Comparison of ENCODE assay signal across 1 cellular context in the genomic region with DNA sequence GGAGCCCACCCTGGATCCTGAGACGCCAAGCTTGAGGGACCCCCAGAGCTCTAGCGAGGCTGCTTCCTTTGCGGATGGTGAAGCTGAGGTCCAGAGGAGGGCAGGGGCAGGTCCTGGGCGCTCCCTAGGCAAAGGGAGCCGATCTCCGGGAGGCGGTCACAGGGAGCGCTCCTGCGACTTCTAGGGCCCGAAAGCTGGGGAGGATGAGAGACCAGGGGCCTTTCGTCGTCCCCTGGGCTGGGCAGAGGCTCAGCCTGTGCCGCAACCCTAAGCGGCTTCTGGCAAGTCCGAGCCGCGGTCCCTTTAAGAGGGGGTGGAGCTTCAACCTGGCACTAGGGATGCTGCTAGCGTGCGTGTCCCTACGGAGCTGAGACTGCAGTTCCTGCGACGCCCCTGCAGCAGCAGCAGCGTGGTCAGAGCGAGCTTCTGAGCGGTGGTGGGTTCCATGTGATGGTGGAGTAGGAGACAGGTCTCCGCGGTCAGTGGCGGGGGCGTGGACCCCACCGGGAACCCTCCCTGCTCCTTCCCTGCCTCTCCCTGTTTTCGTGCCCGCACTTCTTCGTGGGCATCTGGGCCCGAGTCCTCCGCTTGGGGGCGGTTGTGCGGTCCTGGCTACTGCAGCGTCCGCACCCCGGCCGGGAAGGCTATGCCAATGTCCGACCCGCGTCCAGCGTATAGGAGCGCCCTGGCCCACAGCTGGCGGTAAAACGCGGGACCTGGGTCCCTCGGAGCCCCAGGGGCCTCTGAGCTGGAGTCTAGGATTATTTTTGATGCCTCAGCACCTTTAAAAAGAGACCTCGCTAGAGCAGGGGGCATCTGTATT.
TF ChIP-seq lines count a peak whose summit lies in the region.

No MANE protein-coding gene starts in this region.

TF ChIP-seq in HepG2, 621 proteins besides CTCF, POLR2A, EP300 and RAD21 (continued from another document and continues in another):
- TF ChIP-seq RNF2 (conservative IDR thresholded peaks at IDR 0.05; ENCODE audit: low read depth): no peak
- TF ChIP-seq, protein P1, sequence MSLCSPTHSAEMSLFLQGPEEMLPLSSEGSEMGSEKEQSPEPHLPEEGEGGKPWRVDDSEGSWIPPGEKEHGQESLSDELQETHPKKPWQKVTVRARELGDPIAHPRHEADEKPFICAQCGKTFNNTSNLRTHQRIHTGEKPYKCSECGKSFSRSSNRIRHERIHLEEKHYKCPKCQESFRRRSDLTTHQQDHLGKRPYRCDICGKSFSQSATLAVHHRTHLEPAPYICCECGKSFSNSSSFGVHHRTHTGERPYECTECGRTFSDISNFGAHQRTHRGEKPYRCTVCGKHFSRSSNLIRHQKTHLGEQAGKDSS (CRISPR knock-in tag; IDR thresholded peaks at IDR 0.05; ENCODE audit: borderline replicate concordance, low read depth): peak; percentile 67; the same call in 1 of the 2 replicates
- TF ChIP-seq, protein P2, sequence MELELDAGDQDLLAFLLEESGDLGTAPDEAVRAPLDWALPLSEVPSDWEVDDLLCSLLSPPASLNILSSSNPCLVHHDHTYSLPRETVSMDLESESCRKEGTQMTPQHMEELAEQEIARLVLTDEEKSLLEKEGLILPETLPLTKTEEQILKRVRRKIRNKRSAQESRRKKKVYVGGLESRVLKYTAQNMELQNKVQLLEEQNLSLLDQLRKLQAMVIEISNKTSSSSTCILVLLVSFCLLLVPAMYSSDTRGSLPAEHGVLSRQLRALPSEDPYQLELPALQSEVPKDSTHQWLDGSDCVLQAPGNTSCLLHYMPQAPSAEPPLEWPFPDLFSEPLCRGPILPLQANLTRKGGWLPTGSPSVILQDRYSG (CRISPR knock-in tag; IDR thresholded peaks at IDR 0.05): peak; percentile 76
- TF ChIP-seq SETDB1 (CRISPR knock-in tag; IDR thresholded peaks at IDR 0.05; ENCODE audit: borderline replicate concordance): 0 out of 2 replicates have a peak, but pooled peaks have one; percentile 5
- TF ChIP-seq LCORL (IDR thresholded peaks at IDR 0.05): no peak
- peak; percentile 16; the same call in 1 of the 2 replicates for TF ChIP-seq LCORL (CRISPR knock-in tag; IDR thresholded peaks at IDR 0.05)
- no peak for TF ChIP-seq PLRG1 (conservative IDR thresholded peaks at IDR 0.05)
- TF ChIP-seq RFX3 (CRISPR knock-in tag; IDR thresholded peaks at IDR 0.05): no peak
- peak; percentile 73; the same call in 1 of the 2 replicates for TF ChIP-seq TBX2 (CRISPR knock-in tag; IDR thresholded peaks at IDR 0.05; ENCODE audit: borderline replicate concordance)
- TF ChIP-seq, protein P3, sequence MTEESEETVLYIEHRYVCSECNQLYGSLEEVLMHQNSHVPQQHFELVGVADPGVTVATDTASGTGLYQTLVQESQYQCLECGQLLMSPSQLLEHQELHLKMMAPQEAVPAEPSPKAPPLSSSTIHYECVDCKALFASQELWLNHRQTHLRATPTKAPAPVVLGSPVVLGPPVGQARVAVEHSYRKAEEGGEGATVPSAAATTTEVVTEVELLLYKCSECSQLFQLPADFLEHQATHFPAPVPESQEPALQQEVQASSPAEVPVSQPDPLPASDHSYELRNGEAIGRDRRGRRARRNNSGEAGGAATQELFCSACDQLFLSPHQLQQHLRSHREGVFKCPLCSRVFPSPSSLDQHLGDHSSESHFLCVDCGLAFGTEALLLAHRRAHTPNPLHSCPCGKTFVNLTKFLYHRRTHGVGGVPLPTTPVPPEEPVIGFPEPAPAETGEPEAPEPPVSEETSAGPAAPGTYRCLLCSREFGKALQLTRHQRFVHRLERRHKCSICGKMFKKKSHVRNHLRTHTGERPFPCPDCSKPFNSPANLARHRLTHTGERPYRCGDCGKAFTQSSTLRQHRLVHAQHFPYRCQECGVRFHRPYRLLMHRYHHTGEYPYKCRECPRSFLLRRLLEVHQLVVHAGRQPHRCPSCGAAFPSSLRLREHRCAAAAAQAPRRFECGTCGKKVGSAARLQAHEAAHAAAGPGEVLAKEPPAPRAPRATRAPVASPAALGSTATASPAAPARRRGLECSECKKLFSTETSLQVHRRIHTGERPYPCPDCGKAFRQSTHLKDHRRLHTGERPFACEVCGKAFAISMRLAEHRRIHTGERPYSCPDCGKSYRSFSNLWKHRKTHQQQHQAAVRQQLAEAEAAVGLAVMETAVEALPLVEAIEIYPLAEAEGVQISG (CRISPR knock-in tag; IDR thresholded peaks at IDR 0.05): peak; percentile 88
- no peak for TF ChIP-seq ZEB1 (IDR thresholded peaks at IDR 0.05; ENCODE audit: insufficient replicate concordance, low read depth)
- TF ChIP-seq RBAK (CRISPR knock-in tag; IDR thresholded peaks at IDR 0.05): peak; percentile 64; the same call in 1 of the 2 replicates
- peak; percentile 60; the same call in 1 of the 2 replicates for TF ChIP-seq FOXO1 (CRISPR knock-in tag; IDR thresholded peaks at IDR 0.05)
- peak; percentile 88 for TF ChIP-seq ZNF619 (CRISPR knock-in tag; IDR thresholded peaks at IDR 0.05)
- TF ChIP-seq, protein P4, sequence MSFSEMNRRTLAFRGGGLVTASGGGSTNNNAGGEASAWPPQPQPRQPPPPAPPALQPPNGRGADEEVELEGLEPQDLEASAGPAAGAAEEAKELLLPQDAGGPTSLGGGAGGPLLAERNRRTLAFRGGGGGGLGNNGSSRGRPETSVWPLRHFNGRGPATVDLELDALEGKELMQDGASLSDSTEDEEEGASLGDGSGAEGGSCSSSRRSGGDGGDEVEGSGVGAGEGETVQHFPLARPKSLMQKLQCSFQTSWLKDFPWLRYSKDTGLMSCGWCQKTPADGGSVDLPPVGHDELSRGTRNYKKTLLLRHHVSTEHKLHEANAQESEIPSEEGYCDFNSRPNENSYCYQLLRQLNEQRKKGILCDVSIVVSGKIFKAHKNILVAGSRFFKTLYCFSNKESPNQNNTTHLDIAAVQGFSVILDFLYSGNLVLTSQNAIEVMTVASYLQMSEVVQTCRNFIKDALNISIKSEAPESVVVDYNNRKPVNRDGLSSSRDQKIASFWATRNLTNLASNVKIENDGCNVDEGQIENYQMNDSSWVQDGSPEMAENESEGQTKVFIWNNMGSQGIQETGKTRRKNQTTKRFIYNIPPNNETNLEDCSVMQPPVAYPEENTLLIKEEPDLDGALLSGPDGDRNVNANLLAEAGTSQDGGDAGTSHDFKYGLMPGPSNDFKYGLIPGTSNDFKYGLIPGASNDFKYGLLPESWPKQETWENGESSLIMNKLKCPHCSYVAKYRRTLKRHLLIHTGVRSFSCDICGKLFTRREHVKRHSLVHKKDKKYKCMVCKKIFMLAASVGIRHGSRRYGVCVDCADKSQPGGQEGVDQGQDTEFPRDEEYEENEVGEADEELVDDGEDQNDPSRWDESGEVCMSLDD (CRISPR knock-in tag; IDR thresholded peaks at IDR 0.05; ENCODE audit: borderline replicate concordance): peak; percentile 73; the same call in 1 of the 2 replicates
- TF ChIP-seq TEAD3 (CRISPR knock-in tag; optimal IDR thresholded peaks at IDR 0.05; ENCODE audit: borderline replicate concordance): peak; percentile 65
- peak; percentile 63 for TF ChIP-seq ZNF451 (CRISPR knock-in tag; IDR thresholded peaks at IDR 0.05)
- peak; percentile 83; the same call in 1 of the 2 replicates for TF ChIP-seq ZNF792 (CRISPR knock-in tag; IDR thresholded peaks at IDR 0.05)
- TF ChIP-seq CHCHD3 (CRISPR knock-in tag; IDR thresholded peaks at IDR 0.05): peak; percentile 76; the same call in 1 of the 2 replicates
- no peak for TF ChIP-seq KDM6A (CRISPR knock-in tag; IDR thresholded peaks at IDR 0.05; ENCODE audit: low read depth)
- no peak for TF ChIP-seq CBX1 (IDR thresholded peaks at IDR 0.05; ENCODE audit: low read depth)
- TF ChIP-seq EEA1 (CRISPR knock-in tag; IDR thresholded peaks at IDR 0.05; ENCODE audit: borderline replicate concordance): no peak
- TF ChIP-seq, protein P5, sequence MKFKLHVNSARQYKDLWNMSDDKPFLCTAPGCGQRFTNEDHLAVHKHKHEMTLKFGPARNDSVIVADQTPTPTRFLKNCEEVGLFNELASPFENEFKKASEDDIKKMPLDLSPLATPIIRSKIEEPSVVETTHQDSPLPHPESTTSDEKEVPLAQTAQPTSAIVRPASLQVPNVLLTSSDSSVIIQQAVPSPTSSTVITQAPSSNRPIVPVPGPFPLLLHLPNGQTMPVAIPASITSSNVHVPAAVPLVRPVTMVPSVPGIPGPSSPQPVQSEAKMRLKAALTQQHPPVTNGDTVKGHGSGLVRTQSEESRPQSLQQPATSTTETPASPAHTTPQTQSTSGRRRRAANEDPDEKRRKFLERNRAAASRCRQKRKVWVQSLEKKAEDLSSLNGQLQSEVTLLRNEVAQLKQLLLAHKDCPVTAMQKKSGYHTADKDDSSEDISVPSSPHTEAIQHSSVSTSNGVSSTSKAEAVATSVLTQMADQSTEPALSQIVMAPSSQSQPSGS (CRISPR knock-in tag; IDR thresholded peaks at IDR 0.05): no peak; the same call in 1 of the 2 replicates
- TF ChIP-seq RBM22 (optimal IDR thresholded peaks at IDR 0.05; ENCODE audit: low read length): no peak
- TF ChIP-seq ZBTB7B (CRISPR knock-in tag; IDR thresholded peaks at IDR 0.05): peak; percentile 79
- TF ChIP-seq, protein P6, sequence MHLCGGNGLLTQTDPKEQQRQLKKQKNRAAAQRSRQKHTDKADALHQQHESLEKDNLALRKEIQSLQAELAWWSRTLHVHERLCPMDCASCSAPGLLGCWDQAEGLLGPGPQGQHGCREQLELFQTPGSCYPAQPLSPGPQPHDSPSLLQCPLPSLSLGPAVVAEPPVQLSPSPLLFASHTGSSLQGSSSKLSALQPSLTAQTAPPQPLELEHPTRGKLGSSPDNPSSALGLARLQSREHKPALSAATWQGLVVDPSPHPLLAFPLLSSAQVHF (CRISPR knock-in tag; IDR thresholded peaks at IDR 0.05): no peak
- 0 out of 2 replicates have a peak, but pooled peaks have one; percentile 59 for TF ChIP-seq ZFP62 (CRISPR knock-in tag; IDR thresholded peaks at IDR 0.05)
- TF ChIP-seq, protein P7, sequence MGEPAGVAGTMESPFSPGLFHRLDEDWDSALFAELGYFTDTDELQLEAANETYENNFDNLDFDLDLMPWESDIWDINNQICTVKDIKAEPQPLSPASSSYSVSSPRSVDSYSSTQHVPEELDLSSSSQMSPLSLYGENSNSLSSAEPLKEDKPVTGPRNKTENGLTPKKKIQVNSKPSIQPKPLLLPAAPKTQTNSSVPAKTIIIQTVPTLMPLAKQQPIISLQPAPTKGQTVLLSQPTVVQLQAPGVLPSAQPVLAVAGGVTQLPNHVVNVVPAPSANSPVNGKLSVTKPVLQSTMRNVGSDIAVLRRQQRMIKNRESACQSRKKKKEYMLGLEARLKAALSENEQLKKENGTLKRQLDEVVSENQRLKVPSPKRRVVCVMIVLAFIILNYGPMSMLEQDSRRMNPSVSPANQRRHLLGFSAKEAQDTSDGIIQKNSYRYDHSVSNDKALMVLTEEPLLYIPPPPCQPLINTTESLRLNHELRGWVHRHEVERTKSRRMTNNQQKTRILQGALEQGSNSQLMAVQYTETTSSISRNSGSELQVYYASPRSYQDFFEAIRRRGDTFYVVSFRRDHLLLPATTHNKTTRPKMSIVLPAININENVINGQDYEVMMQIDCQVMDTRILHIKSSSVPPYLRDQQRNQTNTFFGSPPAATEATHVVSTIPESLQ (CRISPR knock-in tag; conservative IDR thresholded peaks at IDR 0.05): no peak
- TF ChIP-seq, protein P8, sequence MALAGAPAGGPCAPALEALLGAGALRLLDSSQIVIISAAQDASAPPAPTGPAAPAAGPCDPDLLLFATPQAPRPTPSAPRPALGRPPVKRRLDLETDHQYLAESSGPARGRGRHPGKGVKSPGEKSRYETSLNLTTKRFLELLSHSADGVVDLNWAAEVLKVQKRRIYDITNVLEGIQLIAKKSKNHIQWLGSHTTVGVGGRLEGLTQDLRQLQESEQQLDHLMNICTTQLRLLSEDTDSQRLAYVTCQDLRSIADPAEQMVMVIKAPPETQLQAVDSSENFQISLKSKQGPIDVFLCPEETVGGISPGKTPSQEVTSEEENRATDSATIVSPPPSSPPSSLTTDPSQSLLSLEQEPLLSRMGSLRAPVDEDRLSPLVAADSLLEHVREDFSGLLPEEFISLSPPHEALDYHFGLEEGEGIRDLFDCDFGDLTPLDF (CRISPR knock-in tag; IDR thresholded peaks at IDR 0.05): no peak
- TF ChIP-seq, protein P9, sequence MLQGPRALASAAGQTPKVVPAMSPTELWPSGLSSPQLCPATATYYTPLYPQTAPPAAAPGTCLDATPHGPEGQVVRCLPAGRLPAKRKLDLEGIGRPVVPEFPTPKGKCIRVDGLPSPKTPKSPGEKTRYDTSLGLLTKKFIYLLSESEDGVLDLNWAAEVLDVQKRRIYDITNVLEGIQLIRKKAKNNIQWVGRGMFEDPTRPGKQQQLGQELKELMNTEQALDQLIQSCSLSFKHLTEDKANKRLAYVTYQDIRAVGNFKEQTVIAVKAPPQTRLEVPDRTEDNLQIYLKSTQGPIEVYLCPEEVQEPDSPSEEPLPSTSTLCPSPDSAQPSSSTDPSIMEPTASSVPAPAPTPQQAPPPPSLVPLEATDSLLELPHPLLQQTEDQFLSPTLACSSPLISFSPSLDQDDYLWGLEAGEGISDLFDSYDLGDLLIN (CRISPR knock-in tag; IDR thresholded peaks at IDR 0.05; ENCODE audit: borderline replicate concordance): peak; percentile 65; the same call in 1 of the 2 replicates
- peak; percentile 82 for TF ChIP-seq HOXA3 (CRISPR knock-in tag; IDR thresholded peaks at IDR 0.05)
- no peak for TF ChIP-seq ZNF33A (CRISPR knock-in tag; IDR thresholded peaks at IDR 0.05; ENCODE audit: borderline replicate concordance)
- peak; percentile 90; the same call in 1 of the 2 replicates for TF ChIP-seq RFXAP (CRISPR knock-in tag; IDR thresholded peaks at IDR 0.05; ENCODE audit: borderline replicate concordance)
- TF ChIP-seq, protein P10, sequence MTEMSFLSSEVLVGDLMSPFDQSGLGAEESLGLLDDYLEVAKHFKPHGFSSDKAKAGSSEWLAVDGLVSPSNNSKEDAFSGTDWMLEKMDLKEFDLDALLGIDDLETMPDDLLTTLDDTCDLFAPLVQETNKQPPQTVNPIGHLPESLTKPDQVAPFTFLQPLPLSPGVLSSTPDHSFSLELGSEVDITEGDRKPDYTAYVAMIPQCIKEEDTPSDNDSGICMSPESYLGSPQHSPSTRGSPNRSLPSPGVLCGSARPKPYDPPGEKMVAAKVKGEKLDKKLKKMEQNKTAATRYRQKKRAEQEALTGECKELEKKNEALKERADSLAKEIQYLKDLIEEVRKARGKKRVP (CRISPR knock-in tag; IDR thresholded peaks at IDR 0.05): no peak
- TF ChIP-seq, protein P11, sequence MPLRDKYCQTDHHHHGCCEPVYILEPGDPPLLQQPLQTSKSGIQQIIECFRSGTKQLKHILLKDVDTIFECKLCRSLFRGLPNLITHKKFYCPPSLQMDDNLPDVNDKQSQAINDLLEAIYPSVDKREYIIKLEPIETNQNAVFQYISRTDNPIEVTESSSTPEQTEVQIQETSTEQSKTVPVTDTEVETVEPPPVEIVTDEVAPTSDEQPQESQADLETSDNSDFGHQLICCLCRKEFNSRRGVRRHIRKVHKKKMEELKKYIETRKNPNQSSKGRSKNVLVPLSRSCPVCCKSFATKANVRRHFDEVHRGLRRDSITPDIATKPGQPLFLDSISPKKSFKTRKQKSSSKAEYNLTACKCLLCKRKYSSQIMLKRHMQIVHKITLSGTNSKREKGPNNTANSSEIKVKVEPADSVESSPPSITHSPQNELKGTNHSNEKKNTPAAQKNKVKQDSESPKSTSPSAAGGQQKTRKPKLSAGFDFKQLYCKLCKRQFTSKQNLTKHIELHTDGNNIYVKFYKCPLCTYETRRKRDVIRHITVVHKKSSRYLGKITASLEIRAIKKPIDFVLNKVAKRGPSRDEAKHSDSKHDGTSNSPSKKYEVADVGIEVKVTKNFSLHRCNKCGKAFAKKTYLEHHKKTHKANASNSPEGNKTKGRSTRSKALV (CRISPR knock-in tag; IDR thresholded peaks at IDR 0.05): peak; percentile 77; the same call in 1 of the 2 replicates
- TF ChIP-seq ETV5 (CRISPR knock-in tag; IDR thresholded peaks at IDR 0.05; ENCODE audit: borderline replicate concordance): peak; percentile 73
